8 cellular contexts compared by ENCODE assay signal in genomic region chr5:141960449-141961323, GRCh38. TPM values are rescaled to one million over a fixed set of nuclear protein-coding genes. Genes with fewer than 3 reads are reported as not detected.
DNase-seq lines count a peak whose midpoint lies in the region; ATAC-seq, FAIRE-seq and TF ChIP-seq lines count a peak whose summit lies in the region.

No MANE protein-coding gene starts in this region.

- no peaks in the 10 kb centered on the region for H3K79me1 ChIP-seq in H9 (ENCODE audit: insufficient read depth, low read depth, low read length, poor library complexity, severe bottlenecking)

- H3T11ph ChIP-seq in H9 (ENCODE audit: low read length): no peak overlapping the region

- H3K4me1 Mint-ChIP-seq in H9: peaks cover 16 to 25% of the 10 kb centered on the region in 2 experiments
- peaks cover 35% of the 10 kb centered on the region for H3K4me1 Mint-ChIP-seq in activated T-helper 2 cell treated with anti-CD3 and anti-CD28 coated beads, Interferon-gamma antibody, Interleukin-2, Interleukin-4, amounts not matched to agents 10 μg/mL and 5 μg/mL and 100 μg/mL, durations not matched to agents 14 hours and 24 hours and 36 hours (ENCODE audit: low read depth)

- H3K9me3 ChIP-seq in H9 (ENCODE audit: control insufficient read depth, low read depth, low read length): no peaks in the 10 kb centered on the region
- no peaks in the 10 kb centered on the region for H3K9me3 ChIP-seq in pancreas
- no peaks in the 10 kb centered on the region for H3K9me3 ChIP-seq in tibial nerve

- no peak overlapping the region for H2BK120ac ChIP-seq in H9 (ENCODE audit: low read depth, low read length, poor library complexity, severe bottlenecking)

- FAIRE-seq in pancreas (lab: Jason Lieb, UNC): peak; percentile 29

- H3K27ac Mint-ChIP-seq in H9: no peak overlapping the region; a peak in 1 of 7 replicates
- peak overlapping the region; percentile 76 for H3K27ac Mint-ChIP-seq in activated T-helper 2 cell treated with anti-CD3 and anti-CD28 coated beads, Interferon-gamma antibody, Interleukin-2, Interleukin-4, amounts not matched to agents 10 μg/mL and 5 μg/mL and 100 μg/mL, durations not matched to agents 14 hours and 24 hours and 36 hours

- no peak overlapping the region for H2BK20ac ChIP-seq in H9 (ENCODE audit: low read depth, low read length, poor library complexity, severe bottlenecking)

- H4K20me1 ChIP-seq in H9 (ENCODE audit: control insufficient read depth, insufficient read depth, insufficient read length): no peaks in the 10 kb centered on the region

- H3K27me3 Mint-ChIP-seq in H9 (ENCODE audit: low read depth): no peaks in the 10 kb centered on the region
- H3K27me3 Mint-ChIP-seq in activated T-helper 2 cell treated with anti-CD3 and anti-CD28 coated beads, Interferon-gamma antibody, Interleukin-2, Interleukin-4, amounts not matched to agents 10 μg/mL and 5 μg/mL and 100 μg/mL, durations not matched to agents 14 hours and 24 hours and 36 hours (ENCODE audit: low read depth): no peaks in the 10 kb centered on the region

- H2BK5ac ChIP-seq in H9 (ENCODE audit: insufficient read length, low read length): no peak overlapping the region

- intact Hi-C loops in activated T-helper 2 cell treated with anti-CD3 and anti-CD28 coated beads, Interferon-gamma antibody, Interleukin-2, Interleukin-4, amounts not matched to agents 10 μg/mL and 5 μg/mL and 100 μg/mL, durations not matched to agents 14 hours and 24 hours and 36 hours (cut with micrococcal nuclease): loop anchor here (1.0 to 10.0 kb wide), 6 partner anchors 36 to 268 kb away; no protein-coding TSS in a partner anchor
- intact Hi-C loops in pancreas (cut with DNase I): no loop called here

- no peak overlapping the region for H4K8ac ChIP-seq in H9 (replicated peaks; ENCODE audit: insufficient read length, low read depth, low read length)

- DNase-seq in GM04503 (ENCODE audit: low read depth) (peak; percentile 42), H9 (peak; percentile 85), LNCaP clone FGC (ENCODE audit: low read depth) (peak; percentile 18), SHP77 (lab: John Stamatoyannopoulos, UW) (peak; percentile 85 to 87), foreskin keratinocyte (peak; percentile 32 to 58), pancreas (peak; percentile 78 to 90 (median 88)), tibial nerve (ENCODE audit: low spot score in 2 of 2) (peak; percentile 75 to 88)
- peak; percentile 82 for DNase-seq in activated T-helper 2 cell treated with anti-CD3 and anti-CD28 coated beads, Interferon-gamma antibody, Interleukin-2, Interleukin-4, amounts not matched to agents 10 μg/mL and 5 μg/mL and 100 μg/mL, durations not matched to agents 14 hours and 24 hours and 36 hours (ENCODE audit: low spot score)

- H2BK12ac ChIP-seq in H9 (ENCODE audit: insufficient read length, low read depth, low read length): no peak overlapping the region

- no peaks in the 10 kb centered on the region for H3K27me3 ChIP-seq in H9 (ENCODE audit: insufficient read depth, low read length)
- no peaks in the 10 kb centered on the region for H3K27me3 ChIP-seq in foreskin keratinocyte
- H3K27me3 ChIP-seq in pancreas: no peaks in the 10 kb centered on the region
- no peaks in the 10 kb centered on the region for H3K27me3 ChIP-seq in tibial nerve

- no peak overlapping the region for H3K4me2 ChIP-seq in H9 (ENCODE audit: insufficient read depth, insufficient read length, low read length)

- H3K23ac ChIP-seq in H9 (ENCODE audit: insufficient read length, low read depth, low read length): no peak overlapping the region

- no peak overlapping the region for H2AK5ac ChIP-seq in H9 (ENCODE audit: insufficient read length, low read length)

- no peaks in the 10 kb centered on the region; the same call in 1 of the 2 replicates for H3K4me1 ChIP-seq in H9 (ENCODE audit: insufficient read depth, low read length)
- H3K4me1 ChIP-seq in foreskin keratinocyte: peaks cover 3% of the 10 kb centered on the region
- H3K4me1 ChIP-seq in pancreas: peaks cover 0 to 3% (median 0%) of the 10 kb centered on the region in 3 donors
- peaks cover 0 to 34% (median 3%) of the 10 kb centered on the region in 4 donors for H3K4me1 ChIP-seq in tibial nerve

- no peak overlapping the region for H4K5ac ChIP-seq in H9 (ENCODE audit: insufficient read length, low read depth, low read length)

- H3K23me2 ChIP-seq in H9 (ENCODE audit: insufficient read length, low read depth, low read length, poor library complexity, severe bottlenecking): no peaks in the 10 kb centered on the region

- H3K18ac ChIP-seq in H9 (ENCODE audit: insufficient read length, low read depth, low read length): no peak overlapping the region

- no peak overlapping the region for H2BK15ac ChIP-seq in H9 (ENCODE audit: low read depth, low read length)

- no peak for TF ChIP-seq POLR2A in tibial nerve (IDR thresholded peaks at IDR 0.05)

- no peak overlapping the region for H3K56ac ChIP-seq in H9 (ENCODE audit: insufficient read length, low read depth, low read length)

- no peak overlapping the region for H3K14ac ChIP-seq in H9 (ENCODE audit: insufficient read depth, low read length)

- H2AFZ ChIP-seq in H9 (ENCODE audit: low read length): no peak overlapping the region

- H4K91ac ChIP-seq in H9 (ENCODE audit: insufficient read length, low read depth, low read length): no peak overlapping the region

- no peaks in the 10 kb centered on the region for H3K36me3 ChIP-seq in pancreas
- H3K36me3 ChIP-seq in tibial nerve: no peaks in the 10 kb centered on the region

- H3K27ac ChIP-seq in H9 (ENCODE audit: insufficient read length, low read depth, low read length) (no peak overlapping the region), foreskin keratinocyte (no peak overlapping the region), pancreas (no peak overlapping the region), tibial nerve (peak overlapping the region in 2 of 4 donors; percentile 46 to 60)

- peak in 1 of 2 donors; percentile 31 for TF ChIP-seq EP300 in tibial nerve (IDR thresholded peaks at IDR 0.05)

- H3K9me3 Mint-ChIP-seq in H9: no peaks in the 10 kb centered on the region
- H3K9me3 Mint-ChIP-seq in activated T-helper 2 cell treated with anti-CD3 and anti-CD28 coated beads, Interferon-gamma antibody, Interleukin-2, Interleukin-4, amounts not matched to agents 10 μg/mL and 5 μg/mL and 100 μg/mL, durations not matched to agents 14 hours and 24 hours and 36 hours: no peaks in the 10 kb centered on the region

- no peaks in the 10 kb centered on the region for H3K36me3 Mint-ChIP-seq in H9 (ENCODE audit: insufficient read depth in 1 of 3, low read depth in 3 of 3)
- H3K36me3 Mint-ChIP-seq in activated T-helper 2 cell treated with anti-CD3 and anti-CD28 coated beads, Interferon-gamma antibody, Interleukin-2, Interleukin-4, amounts not matched to agents 10 μg/mL and 5 μg/mL and 100 μg/mL, durations not matched to agents 14 hours and 24 hours and 36 hours (ENCODE audit: low read depth): no peaks in the 10 kb centered on the region

- H3K4me3 Mint-ChIP-seq in H9: peak overlapping the region in 1 of 2 experiments; percentile 41; a peak in 2 of 5 replicates
- no peak overlapping the region for H3K4me3 Mint-ChIP-seq in activated T-helper 2 cell treated with anti-CD3 and anti-CD28 coated beads, Interferon-gamma antibody, Interleukin-2, Interleukin-4, amounts not matched to agents 10 μg/mL and 5 μg/mL and 100 μg/mL, durations not matched to agents 14 hours and 24 hours and 36 hours (ENCODE audit: low read depth)

- H3K9ac ChIP-seq in H9 (ENCODE audit: extremely low read depth, insufficient read length, low read length): no peak overlapping the region

- H3K79me2 ChIP-seq in H9 (ENCODE audit: insufficient read depth, low read length): no peaks in the 10 kb centered on the region

- TF ChIP-seq CTCF in H9 (conservative IDR thresholded peaks at IDR 0.05) (peak; percentile 93), LNCaP clone FGC (IDR thresholded peaks at IDR 0.05; ENCODE audit: control insufficient read depth, extremely low read depth, insufficient read depth) (peak; percentile 77), foreskin keratinocyte (conservative IDR thresholded peaks at IDR 0.05) (peak; percentile 94), pancreas (IDR thresholded peaks at IDR 0.05) (peak; percentile 78 to 93 (median 84)), tibial nerve (IDR thresholded peaks at IDR 0.05) (peak; percentile 81 to 92 (median 87))

- WGBS in H9 (ENCODE audit: extremely low coverage, insufficient read length, low lambda C conversion rate): no CpG with 5 or more reads among the region's 14 CpGs
- WGBS in pancreas, 2 donors: 25% methylated on average over 14 of the region's 14 CpGs
- WGBS in tibial nerve, 2 donors: 29 to 30% methylated on average over 14 of the region's 14 CpGs

- no peak overlapping the region for H3K4ac ChIP-seq in H9 (ENCODE audit: low read depth, low read length)

- peak; percentile 79 for ATAC-seq in foreskin keratinocyte
- peak; percentile 94 to 97 (median 95) for ATAC-seq in pancreas

- H3K4me3 ChIP-seq in LNCaP clone FGC (ENCODE audit: low read depth, low read length) (no peak overlapping the region), pancreas (no peak overlapping the region), tibial nerve (no peak overlapping the region)

RNA-seq across cellular contexts. Expression of gene PCDH12, which starts 2.7 kb away (rescaled TPM):
- total RNA-seq in H9 (2021) (not detected in 2 replicates), foreskin keratinocyte (0.03 and 0.07 TPM in 2 replicates), pancreas (1 to 10 TPM in 3 of 6 donors, under 1 TPM in 3; 0.32 to 1.7 (median 0.93) TPM), tibial nerve (1 to 10 TPM; 1.0 to 4.5 (median 2.6) TPM)
- total RNA-seq in activated T-helper 2 cell treated with anti-CD3 and anti-CD28 coated beads, Interferon-gamma antibody, Interleukin-2, Interleukin-4, amounts not matched to agents 10 μg/mL and 5 μg/mL and 100 μg/mL, durations not matched to agents 14 hours and 24 hours and 36 hours: 1.1 and 1.3 TPM in 2 replicates
- polyA plus RNA-seq in foreskin keratinocyte (0.01 and 0.02 TPM in 2 replicates), pancreas (1 to 10 TPM in 1 of 2 donors, under 1 TPM in 1; 0.65 to 1.6 TPM)

RNA-seq across cellular contexts. Expression of gene RNF14, which starts 8.2 kb away (rescaled TPM):
- total RNA-seq in H9 (2021) (19.5 and 20.1 TPM in 2 replicates), foreskin keratinocyte (55.1 and 57.0 TPM in 2 replicates), pancreas (10 to 100 TPM; 15.4 to 30.4 (median 21.6) TPM), tibial nerve (10 to 100 TPM; 48.0 to 70.5 (median 57.8) TPM)
- 22.0 and 24.1 TPM in 2 replicates for total RNA-seq in activated T-helper 2 cell treated with anti-CD3 and anti-CD28 coated beads, Interferon-gamma antibody, Interleukin-2, Interleukin-4, amounts not matched to agents 10 μg/mL and 5 μg/mL and 100 μg/mL, durations not matched to agents 14 hours and 24 hours and 36 hours
- polyA plus RNA-seq in foreskin keratinocyte (19.8 and 23.4 TPM in 2 replicates), pancreas (10 to 100 TPM in 1 of 2 donors, 1 to 10 TPM in 1; 7.8 to 18.4 TPM)

RNA-seq across cellular contexts. Expression of gene DELE1, which starts 37.0 kb away (rescaled TPM):
- total RNA-seq in H9 (2021) (72.7 and 75.3 TPM in 2 replicates), foreskin keratinocyte (39.2 and 44.1 TPM in 2 replicates), pancreas (10 to 100 TPM; 27.7 to 36.0 (median 33.1) TPM), tibial nerve (10 to 100 TPM; 59.6 to 80.4 (median 75.7) TPM)
- total RNA-seq in activated T-helper 2 cell treated with anti-CD3 and anti-CD28 coated beads, Interferon-gamma antibody, Interleukin-2, Interleukin-4, amounts not matched to agents 10 μg/mL and 5 μg/mL and 100 μg/mL, durations not matched to agents 14 hours and 24 hours and 36 hours: 74.1 and 76.8 TPM in 2 replicates
- polyA plus RNA-seq in foreskin keratinocyte (26.3 and 30.0 TPM in 2 replicates), pancreas (10 to 100 TPM; 38.2 to 45.6 TPM)

RNA-seq across cellular contexts. Expression of gene GNPDA1, which starts 52.1 kb away (rescaled TPM):
- total RNA-seq in H9 (2021) (66.8 and 68.4 TPM in 2 replicates), foreskin keratinocyte (37.2 and 38.1 TPM in 2 replicates), pancreas (10 to 100 TPM in 1 of 6 donors, 1 to 10 TPM in 5; 4.1 to 15.2 (median 7.4) TPM), tibial nerve (10 to 100 TPM; 14.0 to 29.7 (median 16.3) TPM)
- 35.8 and 43.7 TPM in 2 replicates for total RNA-seq in activated T-helper 2 cell treated with anti-CD3 and anti-CD28 coated beads, Interferon-gamma antibody, Interleukin-2, Interleukin-4, amounts not matched to agents 10 μg/mL and 5 μg/mL and 100 μg/mL, durations not matched to agents 14 hours and 24 hours and 36 hours
- polyA plus RNA-seq in foreskin keratinocyte (25.3 and 31.3 TPM in 2 replicates), pancreas (10 to 100 TPM in 1 of 2 donors, 1 to 10 TPM in 1; 8.7 to 15.5 TPM)

Comparison
In these comparisons a context has a peak if more than half of its experiments do, and no peak if none do; other contexts are left out.
1. DNase-seq: peak in every context shown above with its lines; median percentile 88 in pancreas; 86 in SHP77; 85 in H9; 82 in activated T-helper 2 cell treated with anti-CD3 and anti-CD28 coated beads, Interferon-gamma antibody, Interleukin-2, Interleukin-4, amounts not matched to agents 10 μg/mL and 5 μg/mL and 100 μg/mL, durations not matched to agents 14 hours and 24 hours and 36 hours; 82 in tibial nerve; 45 in foreskin keratinocyte; 42 in GM04503; 18 in LNCaP clone FGC.